ENCODE assay signal across 26 cellular contexts in the genomic region with DNA sequence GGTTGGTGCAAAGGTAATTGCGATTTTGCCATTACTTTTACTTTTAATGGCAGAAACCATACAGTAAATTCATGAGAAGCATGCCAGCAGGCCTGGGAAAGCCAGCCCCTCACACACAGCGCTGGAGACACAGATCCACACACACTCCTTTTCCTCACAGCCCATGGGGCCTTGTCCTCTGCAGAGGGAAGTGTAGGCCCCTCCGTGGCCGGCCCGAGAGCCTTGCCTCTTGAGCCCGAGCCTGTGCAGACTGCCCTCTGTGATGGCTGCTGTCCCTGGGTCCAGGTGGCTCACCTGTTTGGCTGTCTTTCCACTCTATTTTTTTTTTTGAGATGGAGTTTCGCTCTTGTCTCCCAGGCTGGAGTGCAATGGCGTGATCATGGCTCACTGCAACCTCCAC. TPM values are rescaled to one million over a fixed set of nuclear protein-coding genes. Genes with fewer than 3 reads are reported as not detected.
DNase-seq lines count a peak whose midpoint lies in the region; ATAC-seq, FAIRE-seq and TF ChIP-seq lines count a peak whose summit lies in the region.
"Had no signal": no experiment of that assay in that cellular context is flagged by ENCODE, and none has a peak within 500 bp of the region (broad histone marks: within the 10 kb centered on the region; RNA-seq: fewer than 3 reads in every experiment).

No MANE protein-coding gene starts in this region.

- TF ChIP-seq POLR2A in K562 (conservative IDR thresholded peaks at IDR 0.05) (no peak), body of pancreas (IDR thresholded peaks at IDR 0.05) (no peak)

- H3K18ac ChIP-seq in trophoblast cell (ENCODE audit: low read length): no peak overlapping the region

- H3K23ac ChIP-seq in trophoblast cell (ENCODE audit: low read length): no peak overlapping the region

- no peaks in the 10 kb centered on the region for H4K20me1 ChIP-seq in K562 (replicated peaks; ENCODE audit: control insufficient read depth, insufficient read depth, low read length)
- peaks cover 31% of the 10 kb centered on the region for H4K20me1 ChIP-seq in PC-9 (ENCODE audit: insufficient read depth)

- TF ChIP-seq RAD21 in K562 (CRISPR knock-in tag; conservative IDR thresholded peaks at IDR 0.05 in 1 of 2, IDR thresholded peaks at IDR 0.05 in 1 of 2): no peak

- DNase-seq in K562 (ENCODE audit: extremely low read depth in 1 of 4, low spot score in 3 of 4) (no peak), chondrocyte (ENCODE audit: low spot score) (peak; percentile 68), trophoblast cell (no peak), aorta (peak; percentile 4 to 56), body of pancreas (no peak), PC-9 (no peak)
- DNase-seq in activated T-helper 1 cell treated with anti-CD3 and anti-CD28 coated beads, Interleukin-12 subunit alpha, Interleukin-12 subunit beta, Interleukin-2, Interleukin-4 antibody, amounts not matched to agents 30 ng/mL and 10 ng/mL and 1 ng/mL, durations not matched to agents 14 hours and 24 hours and 36 hours (ENCODE audit: low spot score): no peak
- DNase-seq: 8988T; ACHN; BE2C; C1 segment of cervical spinal cord; CD4-positive, alpha-beta memory T cell; CD4-positive, CD25-positive, alpha-beta regulatory T cell; CD8-positive, alpha-beta memory T cell; COR-L47; DMS 273 treated with DMSO at 0.1 percent for 48 hours; DMS153; DMS53; DMS79 treated with DMSO at 0.1 percent for 48 hours; GF-D8 had no signal

- H3K4me3 ChIP-seq in K562: no peak overlapping the region
- no peak overlapping the region for H3K4me3 ChIP-seq in trophoblast cell (ENCODE audit: low read depth, low read length)
- H3K4me3 ChIP-seq in aorta (ENCODE audit: low read length in 2 of 2): no peak overlapping the region
- no peak overlapping the region for H3K4me3 ChIP-seq in body of pancreas
- H3K4me3 ChIP-seq in PC-9: no peak overlapping the region
- H3K4me3 ChIP-seq: BLaER1 had no signal

- H3K27ac Mint-ChIP-seq in chondrocyte (ENCODE audit: unreplicated experiment): no peak overlapping the region
- no peak overlapping the region for H3K27ac Mint-ChIP-seq in activated T-helper 1 cell treated with anti-CD3 and anti-CD28 coated beads, Interleukin-12 subunit alpha, Interleukin-12 subunit beta, Interleukin-2, Interleukin-4 antibody, amounts not matched to agents 30 ng/mL and 10 ng/mL and 1 ng/mL, durations not matched to agents 14 hours and 24 hours and 36 hours
- H3K27ac Mint-ChIP-seq: CD4-positive, alpha-beta memory T cell had no signal

- H3K27me3 Mint-ChIP-seq in chondrocyte (ENCODE audit: low read depth): no peaks in the 10 kb centered on the region
- no peaks in the 10 kb centered on the region for H3K27me3 Mint-ChIP-seq in activated T-helper 1 cell treated with anti-CD3 and anti-CD28 coated beads, Interleukin-12 subunit alpha, Interleukin-12 subunit beta, Interleukin-2, Interleukin-4 antibody, amounts not matched to agents 30 ng/mL and 10 ng/mL and 1 ng/mL, durations not matched to agents 14 hours and 24 hours and 36 hours (ENCODE audit: insufficient read depth)
- H3K27me3 Mint-ChIP-seq: CD4-positive, alpha-beta memory T cell; CD4-positive, CD25-positive, alpha-beta regulatory T cell; CD8-positive, alpha-beta memory T cell had no signal

- H4K12ac ChIP-seq in trophoblast cell (ENCODE audit: low read depth, low read length): peak overlapping the region; percentile 90

- H3K4me2 ChIP-seq in K562 (ENCODE audit: insufficient read depth, low read length) (no peak overlapping the region), trophoblast cell (ENCODE audit: low read length) (no peak overlapping the region), PC-9 (no peak overlapping the region)
- H3K4me2 ChIP-seq: BLaER1 had no signal

- H2BK120ac ChIP-seq in trophoblast cell (ENCODE audit: insufficient read depth, low read length, poor library complexity): no peak overlapping the region

- CTCF ChIA-PET in K562 (lab: Yijun Ruan, JAX; ENCODE audit: low intra/inter-chr PET ratio) (no interaction called here), PC-9 (lab: Charles Lee) (no interaction called here)

- no peaks in the 10 kb centered on the region for H3K79me1 ChIP-seq in trophoblast cell (ENCODE audit: low read length)

- H3K9me1 ChIP-seq in K562 (ENCODE audit: control insufficient read depth, insufficient read depth, low read length): no peaks in the 10 kb centered on the region

- WGBS in K562 (ENCODE audit: insufficient coverage, low coverage, missing lambda C conversion rate): 94% methylated on average over 7 of the region's 8 CpGs
- WGBS in trophoblast cell (ENCODE audit: extremely low coverage, insufficient coverage, insufficient read length): no CpG with 5 or more reads among the region's 8 CpGs
- 91 to 94% methylated on average over 7 to 8 of the region's 8 CpGs for WGBS in aorta, 2 donors
- WGBS in body of pancreas, 2 donors: 90 to 99% methylated on average over 4 to 8 of the region's 8 CpGs

- no peak overlapping the region for H4K91ac ChIP-seq in trophoblast cell (ENCODE audit: low read depth, low read length)

- H3K36me3 Mint-ChIP-seq in chondrocyte (ENCODE audit: low read depth): peaks cover 46% of the 10 kb centered on the region
- H3K36me3 Mint-ChIP-seq in activated T-helper 1 cell treated with anti-CD3 and anti-CD28 coated beads, Interleukin-12 subunit alpha, Interleukin-12 subunit beta, Interleukin-2, Interleukin-4 antibody, amounts not matched to agents 30 ng/mL and 10 ng/mL and 1 ng/mL, durations not matched to agents 14 hours and 24 hours and 36 hours (ENCODE audit: low read depth): peaks cover 57% of the 10 kb centered on the region

- intact Hi-C loops in K562 (cut with micrococcal nuclease) (no loop called here), aorta (cut with DNase I) (no loop called here), body of pancreas (cut with DNase I) (no loop called here), PC-9 (cut with micrococcal nuclease; ENCODE audit: unreplicated experiment) (no loop called here)
- intact Hi-C loops in activated T-helper 1 cell treated with anti-CD3 and anti-CD28 coated beads, Interleukin-12 subunit alpha, Interleukin-12 subunit beta, Interleukin-2, Interleukin-4 antibody, amounts not matched to agents 30 ng/mL and 10 ng/mL and 1 ng/mL, durations not matched to agents 14 hours and 24 hours and 36 hours (cut with micrococcal nuclease): no loop called here

- H3K9ac ChIP-seq in K562 (ENCODE audit: insufficient read depth in 1 of 2, low read depth in 2 of 2, low read length in 2 of 2) (no peak overlapping the region), trophoblast cell (ENCODE audit: low read length) (no peak overlapping the region)
- H3K9ac ChIP-seq: BLaER1 had no signal

- H3K4me1 Mint-ChIP-seq in chondrocyte (ENCODE audit: low read depth): peaks cover 27% of the 10 kb centered on the region
- peaks cover 7% of the 10 kb centered on the region for H3K4me1 Mint-ChIP-seq in activated T-helper 1 cell treated with anti-CD3 and anti-CD28 coated beads, Interleukin-12 subunit alpha, Interleukin-12 subunit beta, Interleukin-2, Interleukin-4 antibody, amounts not matched to agents 30 ng/mL and 10 ng/mL and 1 ng/mL, durations not matched to agents 14 hours and 24 hours and 36 hours (ENCODE audit: low read depth)
- H3K4me1 Mint-ChIP-seq: CD4-positive, alpha-beta memory T cell; CD4-positive, CD25-positive, alpha-beta regulatory T cell had no signal

- H3K9me3 ChIP-seq in K562 (replicated peaks; ENCODE audit: control insufficient read depth, insufficient read depth, low read depth, low read length) (no peaks in the 10 kb centered on the region), trophoblast cell (ENCODE audit: insufficient read depth, low read depth, low read length) (no peaks in the 10 kb centered on the region), aorta (ENCODE audit: control insufficient read depth, low read length) (no peaks in the 10 kb centered on the region), body of pancreas (no peaks in the 10 kb centered on the region), PC-9 (ENCODE audit: insufficient read depth, low read depth) (no peaks in the 10 kb centered on the region)
- H3K9me3 ChIP-seq: BE2C, BLaER1 had no signal

- TF ChIP-seq CTCF in K562 (IDR thresholded peaks at IDR 0.05 in 2 of 3, conservative IDR thresholded peaks at IDR 0.05 in 1 of 3; ENCODE audit: insufficient read depth in 2 of 3, low read depth in 1 of 3, low read length in 3 of 3): no peak
- no peak for TF ChIP-seq CTCF in chondrocyte (IDR thresholded peaks at IDR 0.05)
- TF ChIP-seq CTCF in body of pancreas (IDR thresholded peaks at IDR 0.05): no peak
- no peak for TF ChIP-seq CTCF in PC-9 (conservative IDR thresholded peaks at IDR 0.05)

- H2BK12ac ChIP-seq in trophoblast cell (ENCODE audit: low read length): no peak overlapping the region

- no peak for FAIRE-seq in K562 (lab: Jason Lieb, UNC)
- FAIRE-seq: A204.1, G401.6, GM12891, GM19239 had no signal

- in situ Hi-C loops in K562 (cut with MboI): loop anchor here (10.0 kb wide), 1 partner anchor 101 kb away; no protein-coding TSS in a partner anchor

- no peak overlapping the region for H4K8ac ChIP-seq in trophoblast cell (ENCODE audit: low read depth, low read length)

- H3K27me3 ChIP-seq in K562 (ENCODE audit: control insufficient read depth in 2 of 2, insufficient read depth in 2 of 2, low read length in 2 of 2): no peaks in the 10 kb centered on the region
- no peaks in the 10 kb centered on the region for H3K27me3 ChIP-seq in trophoblast cell (ENCODE audit: insufficient read depth, low read length)
- H3K27me3 ChIP-seq in aorta (ENCODE audit: control insufficient read depth in 1 of 2, insufficient read depth in 2 of 2, low read length in 1 of 2): no peaks in the 10 kb centered on the region
- H3K27me3 ChIP-seq in body of pancreas: no peaks in the 10 kb centered on the region
- H3K27me3 ChIP-seq in PC-9 (ENCODE audit: insufficient read depth, low read depth): no peaks in the 10 kb centered on the region
- H3K27me3 ChIP-seq: BE2C, BLaER1 had no signal

- H3F3A ChIP-seq in PC-9 (ENCODE audit: insufficient read depth, low read depth): peaks cover 61% of the 10 kb centered on the region

- H2BK5ac ChIP-seq in trophoblast cell (ENCODE audit: low read depth, low read length, poor library complexity): no peak overlapping the region

- H3K4me1 ChIP-seq in K562 (replicated peaks in 1 of 2; ENCODE audit: control insufficient read depth in 2 of 2, insufficient read depth in 2 of 2, low read length in 2 of 2) (no peaks in the 10 kb centered on the region), trophoblast cell (ENCODE audit: control insufficient read depth in 1 of 2, insufficient read depth in 2 of 2, low read length in 2 of 2) (no peaks in the 10 kb centered on the region), aorta (ENCODE audit: control insufficient read depth in 1 of 2, insufficient read depth in 2 of 2, low read length in 2 of 2) (no peaks in the 10 kb centered on the region), body of pancreas (no peaks in the 10 kb centered on the region), PC-9 (replicated peaks; ENCODE audit: insufficient read depth) (no peaks in the 10 kb centered on the region)
- H3K4me1 ChIP-seq: BE2C had no signal

- peaks cover 83% of the 10 kb centered on the region for H3K36me3 ChIP-seq in K562 (ENCODE audit: control insufficient read depth, insufficient read depth, low read length)
- peaks cover 64 to 77% of the 10 kb centered on the region in 2 experiments for H3K36me3 ChIP-seq in trophoblast cell (ENCODE audit: control insufficient read depth in 1 of 2, insufficient read depth in 2 of 2, low read length in 2 of 2)
- peaks cover 9 to 22% of the 10 kb centered on the region in 2 donors for H3K36me3 ChIP-seq in aorta (ENCODE audit: control insufficient read depth in 1 of 2, insufficient read depth in 2 of 2, low read length in 1 of 2)
- H3K36me3 ChIP-seq in body of pancreas (replicated peaks in 1 of 2; ENCODE audit: insufficient read depth in 1 of 2, low read depth in 2 of 2): peaks cover 24 to 68% of the 10 kb centered on the region in 2 donors
- H3K36me3 ChIP-seq in PC-9 (ENCODE audit: low read depth): peaks cover 81% of the 10 kb centered on the region

- POLR2A ChIA-PET in K562 (lab: Yijun Ruan, JAX): no interaction called here
- POLR2A ChIA-PET in PC-9 (lab: Charles Lee; ENCODE audit: unreplicated experiment): interaction anchor here (0.6 kb wide), 1 partner anchor 155 kb away, joined by 3 read pairs; no protein-coding TSS in a partner anchor

- BruUV-seq in K562 (replicated peaks; lab: Mats Ljungman, UMichigan) (no TSS peak), PC-9 (replicated peaks; lab: Mats Ljungman, UMichigan) (no TSS peak)

- H3K4me3 Mint-ChIP-seq in chondrocyte (ENCODE audit: unreplicated experiment): no peak overlapping the region
- H3K4me3 Mint-ChIP-seq in activated T-helper 1 cell treated with anti-CD3 and anti-CD28 coated beads, Interleukin-12 subunit alpha, Interleukin-12 subunit beta, Interleukin-2, Interleukin-4 antibody, amounts not matched to agents 30 ng/mL and 10 ng/mL and 1 ng/mL, durations not matched to agents 14 hours and 24 hours and 36 hours: no peak overlapping the region
- H3K4me3 Mint-ChIP-seq: CD14-positive monocyte; CD4-positive, alpha-beta memory T cell; CD4-positive, CD25-positive, alpha-beta regulatory T cell; CD8-positive, alpha-beta memory T cell had no signal

- H3K4ac ChIP-seq in trophoblast cell (ENCODE audit: low read depth, low read length): no peak overlapping the region

- no peak overlapping the region for H3K27ac ChIP-seq in K562 (ENCODE audit: extremely low read depth, low read depth, low read length)
- H3K27ac ChIP-seq in trophoblast cell (ENCODE audit: low read depth, low read length): no peak overlapping the region
- H3K27ac ChIP-seq in aorta (ENCODE audit: low read depth in 1 of 2, low read length in 2 of 2): no peak overlapping the region
- H3K27ac ChIP-seq in body of pancreas: no peak overlapping the region
- no peak overlapping the region for H3K27ac ChIP-seq in PC-9
- H3K27ac ChIP-seq: BLaER1 had no signal

- H3K14ac ChIP-seq in trophoblast cell (ENCODE audit: low read length): no peak overlapping the region

- H3K79me2 ChIP-seq in K562 (ENCODE audit: control insufficient read depth, insufficient read depth, low read length) (no peaks in the 10 kb centered on the region), trophoblast cell (ENCODE audit: control insufficient read depth, insufficient read depth, low read length, poor library complexity) (no peaks in the 10 kb centered on the region), PC-9 (ENCODE audit: low read depth) (no peaks in the 10 kb centered on the region)

- no peak overlapping the region for H2AK5ac ChIP-seq in trophoblast cell (ENCODE audit: low read length)

- no peak for ATAC-seq in K562
- ATAC-seq in aorta (ENCODE audit: low FRiP score): no peak
- no peak for ATAC-seq in body of pancreas

- H3K9me2 ChIP-seq in PC-9 (ENCODE audit: insufficient read depth): no peaks in the 10 kb centered on the region

- H2AFZ ChIP-seq in K562 (ENCODE audit: low read depth, low read length) (no peak overlapping the region), trophoblast cell (ENCODE audit: insufficient read depth, low read length, poor library complexity) (no peak overlapping the region), PC-9 (no peak overlapping the region)

- TF ChIP-seq EP300 in K562 (IDR thresholded peaks at IDR 0.05; ENCODE audit: low read length): no peak

- no peaks in the 10 kb centered on the region for H3K9me3 Mint-ChIP-seq in chondrocyte (ENCODE audit: low read depth)
- H3K9me3 Mint-ChIP-seq in activated T-helper 1 cell treated with anti-CD3 and anti-CD28 coated beads, Interleukin-12 subunit alpha, Interleukin-12 subunit beta, Interleukin-2, Interleukin-4 antibody, amounts not matched to agents 30 ng/mL and 10 ng/mL and 1 ng/mL, durations not matched to agents 14 hours and 24 hours and 36 hours: no peaks in the 10 kb centered on the region
- H3K9me3 Mint-ChIP-seq: CD14-positive monocyte; CD4-positive, alpha-beta memory T cell; CD4-positive, CD25-positive, alpha-beta regulatory T cell; CD8-positive, alpha-beta memory T cell had no signal

RNA-seq across cellular contexts. Expression of gene XRCC3, which starts 39.3 kb away (rescaled TPM):
- 101 and 113 TPM in 2 replicates for total RNA-seq in K562 (2011; cell fraction: chromatin; rRNA removed; ENCODE audit: low replicate concordance)
- total RNA-seq in K562 (2011; cell fraction: nucleolus; rRNA removed): 61.2 and 62.1 TPM in 2 replicates
- total RNA-seq in K562 (2011; cell fraction: nucleoplasm; rRNA removed): 38.5 and 51.0 TPM in 2 replicates
- total RNA-seq in K562 (2014; rRNA removed) (46.1 and 54.1 TPM in 2 replicates), K562 (2014; rRNA removed; fragmentation: Illumina TruSeq; extraction: Trizol) (30.2 TPM in 2 replicates), K562 (2015; rRNA removed; fragmentation: Illumina TruSeq; extraction: Trizol) (25.7 and 30.3 TPM in 2 replicates), K562 (2021) (38.2 and 41.3 TPM in 2 replicates), chondrocyte (3.4 to 9.9 TPM (median 6.6 TPM) in 3 replicates), aorta (1 to 10 TPM; 5.2 to 5.3 TPM), body of pancreas (1 to 10 TPM; 3.9 to 5.6 TPM), PC-9 (2021) (64.1 and 65.1 TPM in 2 replicates)
- polyA plus RNA-seq in K562 (2011; rRNA removed) (19.0 and 24.3 TPM in 2 replicates), K562 (2014; fragmentation: Illumina TruSeq; extraction: Trizol) (44.5 and 59.3 TPM in 2 replicates), K562 (2014; fragmentation: Nextera tagmentation; extraction: Ambion mirVana) (under 1 TPM; 0.34 to 0.38 TPM), K562 (2014; rRNA removed) (39.9 and 44.1 TPM in 2 replicates), aorta (1 to 10 TPM; 1.0 to 8.6 TPM)
- polyA plus RNA-seq in K562 (2011; cell fraction: cytosol; rRNA removed): 25.1 and 35.1 TPM in 2 replicates
- 39.2 and 66.6 TPM in 2 replicates for polyA plus RNA-seq in K562 (2011; cell fraction: nucleus; rRNA removed)
- 27.2 and 37.1 TPM in 2 replicates for polyA plus RNA-seq in K562 (2012)
- 15.4 and 24.3 TPM in 2 replicates for polyA minus RNA-seq in K562 (2011; rRNA and poly(A)+ RNA removed)
- 17.7 and 17.8 TPM in 2 replicates for polyA minus RNA-seq in K562 (2011; cell fraction: cytosol; rRNA and poly(A)+ RNA removed)
- 19.2 and 19.5 TPM in 2 replicates for polyA minus RNA-seq in K562 (2011; cell fraction: nucleus; rRNA and poly(A)+ RNA removed)
- 10.1 and 11.7 TPM in 2 replicates for polyA plus RNA-seq in trophoblast cell (2013)
- total RNA-seq in activated T-helper 1 cell treated with anti-CD3 and anti-CD28 coated beads, Interleukin-12 subunit alpha, Interleukin-12 subunit beta, Interleukin-2, Interleukin-4 antibody, amounts not matched to agents 30 ng/mL and 10 ng/mL and 1 ng/mL, durations not matched to agents 14 hours and 24 hours and 36 hours: 67.1 and 69.5 TPM in 2 replicates

RNA-seq across cellular contexts. Expression of gene ZFYVE21, which starts 39.7 kb away (rescaled TPM):
- 79.0 and 151 TPM in 2 replicates for total RNA-seq in K562 (2011; cell fraction: chromatin; rRNA removed; ENCODE audit: low replicate concordance)
- 69.2 and 87.8 TPM in 2 replicates for total RNA-seq in K562 (2011; cell fraction: nucleolus; rRNA removed)
- total RNA-seq in K562 (2011; cell fraction: nucleoplasm; rRNA removed): 66.9 and 68.4 TPM in 2 replicates
- total RNA-seq in K562 (2014; rRNA removed) (16.3 and 21.1 TPM in 2 replicates), K562 (2014; rRNA removed; fragmentation: Illumina TruSeq; extraction: Trizol) (9.9 and 11.8 TPM in 2 replicates), K562 (2015; rRNA removed; fragmentation: Illumina TruSeq; extraction: Trizol) (15.0 and 15.6 TPM in 2 replicates), K562 (2021) (17.1 and 18.0 TPM in 2 replicates), chondrocyte (68.6 to 84.3 TPM (median 68.6 TPM) in 3 replicates), aorta (10 to 100 TPM; 69.0 to 74.8 TPM), body of pancreas (10 to 100 TPM; 32.9 to 82.4 TPM), PC-9 (2021) (93.3 and 118 TPM in 2 replicates)
- polyA plus RNA-seq in K562 (2011; rRNA removed) (23.1 and 24.3 TPM in 2 replicates), K562 (2014; fragmentation: Illumina TruSeq; extraction: Trizol) (11.9 and 14.4 TPM in 2 replicates), K562 (2014; fragmentation: Nextera tagmentation; extraction: Ambion mirVana) (1 to 10 TPM in 1 of 2 experiments, under 1 TPM in 1; 0.90 to 2.8 TPM), K562 (2014; rRNA removed) (23.1 and 25.5 TPM in 2 replicates), aorta (100 to 1,000 TPM; 100 to 110 TPM)
- 27.7 and 35.5 TPM in 2 replicates for polyA plus RNA-seq in K562 (2011; cell fraction: cytosol; rRNA removed)
- polyA plus RNA-seq in K562 (2011; cell fraction: nucleus; rRNA removed): 44.1 and 51.8 TPM in 2 replicates
- 15.8 and 16.8 TPM in 2 replicates for polyA plus RNA-seq in K562 (2012)
- 9.3 and 9.5 TPM in 2 replicates for polyA minus RNA-seq in K562 (2011; rRNA and poly(A)+ RNA removed)
- polyA minus RNA-seq in K562 (2011; cell fraction: cytosol; rRNA and poly(A)+ RNA removed): 17.4 and 20.7 TPM in 2 replicates
- polyA minus RNA-seq in K562 (2011; cell fraction: nucleus; rRNA and poly(A)+ RNA removed): 16.2 and 17.8 TPM in 2 replicates
- polyA plus RNA-seq in trophoblast cell (2013): 49.1 and 50.0 TPM in 2 replicates
- 21.5 and 24.7 TPM in 2 replicates for total RNA-seq in activated T-helper 1 cell treated with anti-CD3 and anti-CD28 coated beads, Interleukin-12 subunit alpha, Interleukin-12 subunit beta, Interleukin-2, Interleukin-4 antibody, amounts not matched to agents 30 ng/mL and 10 ng/mL and 1 ng/mL, durations not matched to agents 14 hours and 24 hours and 36 hours

RNA-seq across cellular contexts. Expression of gene KLC1, which starts 46.9 kb away (rescaled TPM):
- 259 and 402 TPM in 2 replicates for total RNA-seq in K562 (2011; cell fraction: chromatin; rRNA removed; ENCODE audit: low replicate concordance)
- total RNA-seq in K562 (2011; cell fraction: nucleolus; rRNA removed): 146 and 151 TPM in 2 replicates
- total RNA-seq in K562 (2011; cell fraction: nucleoplasm; rRNA removed): 202 and 203 TPM in 2 replicates
- total RNA-seq in K562 (2014; rRNA removed) (90.2 and 134 TPM in 2 replicates), K562 (2014; rRNA removed; fragmentation: Illumina TruSeq; extraction: Trizol) (44.9 and 45.4 TPM in 2 replicates), K562 (2015; rRNA removed; fragmentation: Illumina TruSeq; extraction: Trizol) (51.5 and 54.8 TPM in 2 replicates), K562 (2021) (73.7 and 76.9 TPM in 2 replicates), chondrocyte (188 to 226 TPM (median 190 TPM) in 3 replicates), aorta (100 to 1,000 TPM; 254 to 315 TPM), body of pancreas (100 to 1,000 TPM; 199 to 292 TPM), PC-9 (2021) (254 and 331 TPM in 2 replicates)
- polyA plus RNA-seq in K562 (2011; rRNA removed) (62.8 and 69.9 TPM in 2 replicates), K562 (2014; fragmentation: Illumina TruSeq; extraction: Trizol) (39.4 and 43.1 TPM in 2 replicates), K562 (2014; fragmentation: Nextera tagmentation; extraction: Ambion mirVana) (1 to 10 TPM; 4.9 to 6.2 TPM), K562 (2014; rRNA removed) (112 and 131 TPM in 2 replicates), aorta (100 to 1,000 TPM in 1 of 2 donors, 10 to 100 TPM in 1; 71.7 to 190 TPM)
- polyA plus RNA-seq in K562 (2011; cell fraction: cytosol; rRNA removed): 50.1 and 69.4 TPM in 2 replicates
- polyA plus RNA-seq in K562 (2011; cell fraction: nucleus; rRNA removed): 122 and 135 TPM in 2 replicates
- 44.6 and 51.6 TPM in 2 replicates for polyA plus RNA-seq in K562 (2012)
- polyA minus RNA-seq in K562 (2011; rRNA and poly(A)+ RNA removed): 72.4 and 77.9 TPM in 2 replicates
- polyA minus RNA-seq in K562 (2011; cell fraction: cytosol; rRNA and poly(A)+ RNA removed): 27.6 and 35.7 TPM in 2 replicates
- polyA minus RNA-seq in K562 (2011; cell fraction: nucleus; rRNA and poly(A)+ RNA removed): 59.6 and 86.4 TPM in 2 replicates
- 105 TPM in 2 replicates for polyA plus RNA-seq in trophoblast cell (2013)
- 148 and 150 TPM in 2 replicates for total RNA-seq in activated T-helper 1 cell treated with anti-CD3 and anti-CD28 coated beads, Interleukin-12 subunit alpha, Interleukin-12 subunit beta, Interleukin-2, Interleukin-4 antibody, amounts not matched to agents 30 ng/mL and 10 ng/mL and 1 ng/mL, durations not matched to agents 14 hours and 24 hours and 36 hours

Comparison
In these comparisons a context has a peak if more than half of its experiments do, and no peak if none do; other contexts are left out.
1. DNase-seq: peak in chondrocyte (single experiment) and aorta (2 of 2); none in K562 (0 of 4), trophoblast cell (0 of 2), activated T-helper 1 cell treated with anti-CD3 and anti-CD28 coated beads, Interleukin-12 subunit alpha, Interleukin-12 subunit beta, Interleukin-2, Interleukin-4 antibody, amounts not matched to agents 30 ng/mL and 10 ng/mL and 1 ng/mL, durations not matched to agents 14 hours and 24 hours and 36 hours (single experiment), body of pancreas (0 of 4) and PC-9 (0 of 2).